Comparison of ENCODE assay signal across 16 cellular contexts in the genomic region with DNA sequence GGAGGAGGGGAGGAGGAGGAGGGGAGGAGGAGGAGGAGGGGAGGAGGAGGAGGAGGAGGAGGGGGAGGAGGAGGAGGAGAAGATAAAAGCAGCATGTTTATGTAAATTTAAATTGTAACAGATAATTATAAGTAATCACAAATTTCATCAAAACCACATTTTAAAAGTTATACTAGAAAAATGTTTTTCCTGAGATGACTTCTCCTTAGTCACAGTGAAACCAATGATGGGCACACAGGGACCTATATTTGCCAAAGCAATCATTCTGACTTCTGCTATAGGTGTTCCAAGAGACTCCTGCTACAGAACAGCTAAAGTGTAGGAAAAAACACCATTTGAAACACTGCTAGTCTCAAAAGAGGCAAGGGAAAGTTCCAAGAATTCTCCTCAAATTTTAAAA.
DNase-seq lines count a peak whose midpoint lies in the region; ATAC-seq and TF ChIP-seq lines count a peak whose summit lies in the region.
"Had no signal": no experiment of that assay in that cellular context is flagged by ENCODE, and none has a peak within 500 bp of the region (broad histone marks: within the 10 kb centered on the region; RNA-seq: fewer than 3 reads in every experiment).

No MANE protein-coding gene starts in this region.

- no peak for DNase-seq in activated CD8-positive, alpha-beta memory T cell treated with anti-CD3 and anti-CD28 coated beads, Interleukin-2, amount 10 ng/mL, durations not matched to agents 7 days and 5 days
- DNase-seq in activated CD8-positive, alpha-beta memory T cell treated with anti-CD3 and anti-CD28 coated beads, Interleukin-2, amount 50 U/mL, for 4 hours: no peak
- peak; percentile 50 for DNase-seq in OCI-M1 (lab: John Stamatoyannopoulos, UW)
- DNase-seq in chondrocyte (ENCODE audit: low spot score): no peak
- DNase-seq in KG1 (lab: John Stamatoyannopoulos, UW): no peak
- no peak for DNase-seq in OCI-M2 (lab: John Stamatoyannopoulos, UW; ENCODE audit: unreplicated experiment)
- DNase-seq: CD8-positive, alpha-beta T cell; DND-41; effector CD8-positive, alpha-beta T cell; MV-4-11; NCI-H526 had no signal

- H3K9me3 Mint-ChIP-seq in activated CD8-positive, alpha-beta memory T cell treated with anti-CD3 and anti-CD28 coated beads, Interleukin-2, amount 10 ng/mL, durations not matched to agents 7 days and 5 days (ENCODE audit: low read depth): peaks cover 4% of the 10 kb centered on the region
- no peaks in the 10 kb centered on the region for H3K9me3 Mint-ChIP-seq in chondrocyte (ENCODE audit: low read depth)
- H3K9me3 Mint-ChIP-seq: CD8-positive, alpha-beta T cell had no signal

- H3K4me1 ChIP-seq in skeletal muscle satellite cell (ENCODE audit: control insufficient read depth, insufficient read depth, low read length): peaks cover 19% of the 10 kb centered on the region

- TF ChIP-seq CTCF in chondrocyte (IDR thresholded peaks at IDR 0.05): no peak

- H3K4me3 ChIP-seq in skeletal muscle satellite cell (ENCODE audit: low read length): no peak overlapping the region
- H3K4me3 ChIP-seq: cardiac muscle cell had no signal

- H3K36me3 ChIP-seq in skeletal muscle satellite cell (ENCODE audit: insufficient read depth, low read length): peaks cover 69% of the 10 kb centered on the region

- peaks cover 18% of the 10 kb centered on the region for H3K4me1 Mint-ChIP-seq in activated CD8-positive, alpha-beta memory T cell treated with anti-CD3 and anti-CD28 coated beads, Interleukin-2, amount 10 ng/mL, durations not matched to agents 7 days and 5 days
- H3K4me1 Mint-ChIP-seq in chondrocyte (ENCODE audit: low read depth): peaks cover 8% of the 10 kb centered on the region

- H3K27me3 Mint-ChIP-seq in activated CD8-positive, alpha-beta memory T cell treated with anti-CD3 and anti-CD28 coated beads, Interleukin-2, amount 10 ng/mL, durations not matched to agents 7 days and 5 days: no peaks in the 10 kb centered on the region
- H3K27me3 Mint-ChIP-seq in chondrocyte (ENCODE audit: low read depth): no peaks in the 10 kb centered on the region
- H3K27me3 Mint-ChIP-seq: progenitor cell of endocrine pancreas had no signal

- H3K9me3 ChIP-seq in skeletal muscle satellite cell (replicated peaks; ENCODE audit: low read length): no peaks in the 10 kb centered on the region

- no peaks in the 10 kb centered on the region for H3K27me3 ChIP-seq in skeletal muscle satellite cell (ENCODE audit: control insufficient read depth, insufficient read depth, low read length)
- H3K27me3 ChIP-seq: cardiac muscle cell had no signal

- peak; percentile 64 for ATAC-seq in activated CD8-positive, alpha-beta memory T cell treated with anti-CD3 and anti-CD28 coated beads, Interleukin-2, amount 10 ng/mL, durations not matched to agents 7 days and 5 days
- ATAC-seq in GM18861 (IDR thresholded peaks at IDR 0.05; ENCODE audit: unreplicated experiment): no peak
- ATAC-seq: Panc1 had no signal

- H3K27ac Mint-ChIP-seq in activated CD8-positive, alpha-beta memory T cell treated with anti-CD3 and anti-CD28 coated beads, Interleukin-2, amount 10 ng/mL, durations not matched to agents 7 days and 5 days: peak overlapping the region; percentile 33
- peak overlapping the region; percentile 23 for H3K27ac Mint-ChIP-seq in chondrocyte (ENCODE audit: unreplicated experiment)
- H3K27ac Mint-ChIP-seq: progenitor cell of endocrine pancreas had no signal

- CTCF ChIA-PET in activated CD8-positive, alpha-beta memory T cell treated with anti-CD3 and anti-CD28 coated beads, Interleukin-2, amount 10 ng/mL, durations not matched to agents 7 days and 5 days (lab: Charles Lee): interaction anchor here (0.9 to 1.2 kb wide), 3 partner anchors 30 to 82 kb away, joined by 3 to 4 read pairs (median 3); no protein-coding TSS in a partner anchor

- peak overlapping the region; percentile 22 for H3K4me2 ChIP-seq in skeletal muscle satellite cell (ENCODE audit: low read length)

- no peak overlapping the region for H3K4me3 Mint-ChIP-seq in activated CD8-positive, alpha-beta memory T cell treated with anti-CD3 and anti-CD28 coated beads, Interleukin-2, amount 10 ng/mL, durations not matched to agents 7 days and 5 days
- no peak overlapping the region for H3K4me3 Mint-ChIP-seq in chondrocyte (ENCODE audit: unreplicated experiment)
- H3K4me3 Mint-ChIP-seq: CD8-positive, alpha-beta T cell had no signal

- peaks cover 27% of the 10 kb centered on the region for H3K36me3 Mint-ChIP-seq in activated CD8-positive, alpha-beta memory T cell treated with anti-CD3 and anti-CD28 coated beads, Interleukin-2, amount 10 ng/mL, durations not matched to agents 7 days and 5 days
- peaks cover 8% of the 10 kb centered on the region for H3K36me3 Mint-ChIP-seq in chondrocyte (ENCODE audit: low read depth)

- H3K9ac ChIP-seq in skeletal muscle satellite cell (ENCODE audit: low read depth, low read length): peak overlapping the region; percentile 25
